10 cellular contexts compared by ENCODE assay signal in genomic region chr20:22385602-22386299, GRCh38.
DNase-seq lines count a peak whose midpoint lies in the region; ATAC-seq and TF ChIP-seq lines count a peak whose summit lies in the region.
"Had no signal": no experiment of that assay in that cellular context is flagged by ENCODE, and none has a peak within 500 bp of the region (broad histone marks: within the 10 kb centered on the region; RNA-seq: fewer than 3 reads in every experiment).

No MANE protein-coding gene starts in this region.

- peaks cover 30 to 58% (median 43%) of the 10 kb centered on the region in 10 experiments for H3K4me1 ChIP-seq in BLaER1 treated with 17β-estradiol and CSF1 and Interleukin-3, amounts not matched to agents 10 nM and 100 nM
- H3K4me1 ChIP-seq in tibial nerve, result no peaks in the 10 kb centered on the region

- TF ChIP-seq POLR2A in tibial nerve (IDR thresholded peaks at IDR 0.05), result no peak

- H3K4me3 Mint-ChIP-seq in activated naive CD4-positive, alpha-beta T cell treated with anti-CD3 and anti-CD28 coated beads for 36 hours, result no peak overlapping the region
- H3K4me3 Mint-ChIP-seq: T-helper 1 cell treated with Interleukin-12 subunit alpha and Interleukin-12 subunit beta and Interleukin-4 antibody, amounts not matched to agents 30 μg/mL and 1 μg/mL, for 36 hours had no signal

- intact Hi-C loops in activated naive CD4-positive, alpha-beta T cell treated with anti-CD3 and anti-CD28 coated beads for 36 hours (cut with micrococcal nuclease), result no loop called here

- H3K9me3 ChIP-seq in BLaER1 treated with 17β-estradiol and CSF1 and Interleukin-3, amounts not matched to agents 10 nM and 100 nM (replicated peaks in 1 of 11), result no peaks in the 10 kb centered on the region
- no peaks in the 10 kb centered on the region for H3K9me3 ChIP-seq in tibial nerve

- H3K9me3 Mint-ChIP-seq in activated naive CD4-positive, alpha-beta T cell treated with anti-CD3 and anti-CD28 coated beads for 36 hours, result peaks cover 2% of the 10 kb centered on the region
- H3K9me3 Mint-ChIP-seq: T-helper 1 cell treated with Interleukin-12 subunit alpha and Interleukin-12 subunit beta and Interleukin-4 antibody, amounts not matched to agents 30 μg/mL and 1 μg/mL, for 36 hours had no signal

- H4K20me1 ChIP-seq in BLaER1 treated with 17β-estradiol and CSF1 and Interleukin-3, amounts not matched to agents 10 nM and 100 nM, result no peaks in the 10 kb centered on the region

- no peak for TF ChIP-seq EP300 in tibial nerve (IDR thresholded peaks at IDR 0.05)

- DNase-seq in M059J (ENCODE audit: low read depth) (peak; percentile 64), RPMI8226 (peak; percentile 42), kidney epithelial cell (ENCODE audit: low read depth) (no peak), EL (no peak), tibial nerve (ENCODE audit: low spot score in 2 of 2) (no peak)
- no peak for DNase-seq in activated naive CD4-positive, alpha-beta T cell treated with anti-CD3 and anti-CD28 coated beads for 36 hours
- DNase-seq: cortex of kidney had no signal

- H3K27me3 Mint-ChIP-seq in activated naive CD4-positive, alpha-beta T cell treated with anti-CD3 and anti-CD28 coated beads for 36 hours (ENCODE audit: low read depth), result no peaks in the 10 kb centered on the region

- H3K4me3 ChIP-seq in BLaER1 treated with 17β-estradiol and CSF1 and Interleukin-3, amounts not matched to agents 10 nM and 100 nM, result no peak overlapping the region
- H3K4me3 ChIP-seq in kidney epithelial cell (ENCODE audit: low read depth, low read length), result no peak overlapping the region
- H3K4me3 ChIP-seq in tibial nerve, result no peak overlapping the region

- H3K9ac ChIP-seq in BLaER1 treated with 17β-estradiol and CSF1 and Interleukin-3, amounts not matched to agents 10 nM and 100 nM, result no peak overlapping the region

- H3K27me3 ChIP-seq in BLaER1 treated with 17β-estradiol and CSF1 and Interleukin-3, amounts not matched to agents 10 nM and 100 nM, result no peaks in the 10 kb centered on the region
- H3K27me3 ChIP-seq in kidney epithelial cell (ENCODE audit: control insufficient read depth, insufficient read depth, low read length), result no peaks in the 10 kb centered on the region
- no peaks in the 10 kb centered on the region for H3K27me3 ChIP-seq in tibial nerve

- CTCF ChIA-PET in activated naive CD4-positive, alpha-beta T cell treated with anti-CD3 and anti-CD28 coated beads for 36 hours (lab: Charles Lee), result no interaction called here

- ATAC-seq in GM21390 (IDR thresholded peaks at IDR 0.05; ENCODE audit: unreplicated experiment), result no peak

- peak overlapping the region in 2 of 11 experiments; percentile 14 to 35; a peak in 2 of 22 replicates for H3K27ac ChIP-seq in BLaER1 treated with 17β-estradiol and CSF1 and Interleukin-3, amounts not matched to agents 10 nM and 100 nM
- H3K27ac ChIP-seq in tibial nerve, result no peak overlapping the region

- no peaks in the 10 kb centered on the region for H3K36me3 Mint-ChIP-seq in activated naive CD4-positive, alpha-beta T cell treated with anti-CD3 and anti-CD28 coated beads for 36 hours (ENCODE audit: low read depth)

- WGBS in tibial nerve, 2 donors, result 46 to 47% methylated on average over 7 of the region's 7 CpGs

- H3K36me3 ChIP-seq in BLaER1 treated with 17β-estradiol and CSF1 and Interleukin-3, amounts not matched to agents 10 nM and 100 nM, result no peaks in the 10 kb centered on the region
- H3K36me3 ChIP-seq in kidney epithelial cell (ENCODE audit: control insufficient read depth, insufficient read depth, low read length), result no peaks in the 10 kb centered on the region
- no peaks in the 10 kb centered on the region for H3K36me3 ChIP-seq in tibial nerve

- H3K27ac Mint-ChIP-seq in activated naive CD4-positive, alpha-beta T cell treated with anti-CD3 and anti-CD28 coated beads for 36 hours, result no peak overlapping the region
- H3K27ac Mint-ChIP-seq: T-helper 1 cell treated with Interleukin-12 subunit alpha and Interleukin-12 subunit beta and Interleukin-4 antibody, amounts not matched to agents 30 μg/mL and 1 μg/mL, for 36 hours had no signal

- H3K4me1 Mint-ChIP-seq in activated naive CD4-positive, alpha-beta T cell treated with anti-CD3 and anti-CD28 coated beads for 36 hours (ENCODE audit: low read depth), result no peaks in the 10 kb centered on the region

- H3K4me2 ChIP-seq in BLaER1 treated with 17β-estradiol and CSF1 and Interleukin-3, amounts not matched to agents 10 nM and 100 nM, result peak overlapping the region in 6 of 11 experiments; percentile 6 to 96 (median 60); a peak in 10 of 22 replicates

- TF ChIP-seq CTCF in kidney epithelial cell (IDR thresholded peaks at IDR 0.05; ENCODE audit: insufficient read depth, low read length, poor library complexity, severe bottlenecking), result peak; percentile 57
- TF ChIP-seq CTCF in tibial nerve (IDR thresholded peaks at IDR 0.05), result no peak

Comparison
In these comparisons a context has a peak if more than half of its experiments do, and no peak if none do; other contexts are left out.
1. DNase-seq: peak in M059J (single experiment) and RPMI8226 (single experiment); none in kidney epithelial cell (single experiment), EL (single experiment), activated naive CD4-positive, alpha-beta T cell treated with anti-CD3 and anti-CD28 coated beads for 36 hours (single experiment) and tibial nerve (0 of 2).